40 cellular contexts compared by ENCODE assay signal in the genomic region with DNA sequence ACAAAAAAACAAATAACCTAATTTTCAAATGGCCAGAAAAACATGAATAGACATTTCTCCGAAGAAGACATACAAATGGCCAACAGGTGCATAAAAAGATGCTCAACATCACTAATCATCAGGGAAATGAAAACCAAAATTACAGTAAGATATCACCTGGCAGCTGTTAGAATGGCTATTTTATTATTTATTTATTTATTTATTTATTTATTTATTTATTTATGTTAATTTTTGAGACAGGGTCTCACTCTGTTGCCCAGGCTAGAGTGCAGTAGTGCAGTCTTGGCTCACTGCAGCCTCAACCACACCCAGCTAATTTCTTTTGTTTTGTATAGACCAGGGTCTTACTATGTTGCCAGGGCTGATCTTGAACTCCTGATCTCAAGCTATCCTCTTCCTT.
"Had no signal": no experiment of that assay in that cellular context is flagged by ENCODE, and none has a peak within 500 bp of the region (broad histone marks: within the 10 kb centered on the region; RNA-seq: fewer than 3 reads in every experiment).

No MANE protein-coding gene starts in this region.

- H3K27me3 ChIP-seq: adrenal gland, ascending aorta, body of pancreas, brain microvascular endothelial cell, breast epithelium, cardiac muscle cell had no signal

- H3K4me1 Mint-ChIP-seq: activated naive CD4-positive, alpha-beta T cell treated with anti-CD3 and anti-CD28 coated beads, Interleukin-2, amount 50 U/mL, for 24 hours; activated naive CD8-positive, alpha-beta T cell treated with anti-CD3 and anti-CD28 coated beads for 36 hours; activated naive CD8-positive, alpha-beta T cell treated with anti-CD3 and anti-CD28 coated beads, Interleukin-2, amount 10 ng/mL, durations not matched to agents 7 days and 5 days; activated naive CD8-positive, alpha-beta T cell treated with anti-CD3 and anti-CD28 coated beads, Interleukin-2, amount 50 U/mL, for 24 hours; activated T-helper 17 cell treated with anti-CD3 and anti-CD28 coated beads, Interleukin-2, amount 50 U/mL, for 72 hours; brain; central memory CD8-positive, alpha-beta T cell had no signal

- FAIRE-seq: astrocyte, bronchial epithelial cell had no signal

- H3K9me3 ChIP-seq: adrenal gland, ascending aorta, body of pancreas, breast epithelium had no signal

- H3K9me3 Mint-ChIP-seq: activated naive CD4-positive, alpha-beta T cell treated with anti-CD3 and anti-CD28 coated beads for 36 hours; activated naive CD4-positive, alpha-beta T cell treated with anti-CD3 and anti-CD28 coated beads, Interleukin-2, amount 10 ng/mL, durations not matched to agents 7 days and 5 days; activated naive CD4-positive, alpha-beta T cell treated with anti-CD3 and anti-CD28 coated beads, Interleukin-2, amount 50 U/mL, for 24 hours; activated naive CD4-positive, alpha-beta T cell treated with anti-CD3 and anti-CD28 coated beads, Interleukin-2, amount 50 U/mL, for 72 hours; activated naive CD8-positive, alpha-beta T cell treated with anti-CD3 and anti-CD28 coated beads for 36 hours; activated naive CD8-positive, alpha-beta T cell treated with anti-CD3 and anti-CD28 coated beads, Interleukin-2, amount 10 ng/mL, durations not matched to agents 7 days and 5 days; activated naive CD8-positive, alpha-beta T cell treated with anti-CD3 and anti-CD28 coated beads, Interleukin-2, amount 50 U/mL, for 24 hours; activated T-cell treated with anti-CD3 and anti-CD28 coated beads, Interleukin-2, amount 50 U/mL, for 24 hours; activated T-cell treated with anti-CD3 and anti-CD28 coated beads, Interleukin-2, amount 50 U/mL, for 4 hours; activated T-cell treated with anti-CD3 and anti-CD28 coated beads, Interleukin-2, amount 50 U/mL, for 72 hours; activated T-helper 1 cell treated with anti-CD3 and anti-CD28 coated beads, Interleukin-12 subunit alpha, Interleukin-12 subunit beta, Interleukin-2, Interleukin-4 antibody, amounts not matched to agents 30 ng/mL and 10 ng/mL and 1 ng/mL, durations not matched to agents 14 hours and 24 hours and 36 hours; activated T-helper 17 cell treated with anti-CD3 and anti-CD28 coated beads, Interleukin-2, amount 50 U/mL, for 72 hours; activated T-helper 2 cell treated with anti-CD3 and anti-CD28 coated beads, Interferon-gamma antibody, Interleukin-2, Interleukin-4, amounts not matched to agents 10 μg/mL and 5 μg/mL and 100 μg/mL, durations not matched to agents 14 hours and 24 hours and 36 hours; central memory CD8-positive, alpha-beta T cell had no signal

- DNase-seq: activated effector memory CD4-positive, alpha-beta T cell treated with anti-CD3 and anti-CD28 coated beads, Interleukin-2, amount 50 U/mL, for 16 hours; activated effector memory CD4-positive, alpha-beta T cell treated with Interleukin-2 at 50 U/mL for 16 hours; activated gamma-delta T cell; activated gamma-delta T cell treated with Interleukin-2 at 50 U/mL for 16 hours; activated naive CD4-positive, alpha-beta T cell; activated naive CD4-positive, alpha-beta T cell treated with anti-CD3 and anti-CD28 coated beads for 36 hours; activated naive CD4-positive, alpha-beta T cell treated with anti-CD3 and anti-CD28 coated beads, Interleukin-2, amount 10 ng/mL, durations not matched to agents 7 days and 5 days; activated naive CD4-positive, alpha-beta T cell treated with anti-CD3 and anti-CD28 coated beads, Interleukin-2, amount 50 U/mL, for 16 hours; activated naive CD4-positive, alpha-beta T cell treated with Interleukin-2 at 50 U/mL for 16 hours; activated naive CD8-positive, alpha-beta T cell treated with anti-CD3 and anti-CD28 coated beads for 36 hours; activated naive CD8-positive, alpha-beta T cell treated with anti-CD3 and anti-CD28 coated beads, Interleukin-2, amount 10 ng/mL, durations not matched to agents 7 days and 5 days; activated naive CD8-positive, alpha-beta T cell treated with anti-CD3 and anti-CD28 coated beads, Interleukin-2, amount 50 U/mL, for 24 hours; activated T-cell treated with anti-CD3 and anti-CD28 coated beads, Interleukin-2, amount 50 U/mL, for 1 hour; activated T-cell treated with anti-CD3 and anti-CD28 coated beads, Interleukin-2, amount 50 U/mL, for 24 hours; activated T-cell treated with anti-CD3 and anti-CD28 coated beads, Interleukin-2, amount 50 U/mL, for 4 hours; activated T-cell treated with anti-CD3 and anti-CD28 coated beads, Interleukin-2, amount 50 U/mL, for 48 hours; activated T-cell treated with anti-CD3 and anti-CD28 coated beads, Interleukin-2, amount 50 U/mL, for 72 hours; adrenal gland; amniotic stem cell; amygdala; anterior cingulate cortex; aorta; body of pancreas; brain microvascular endothelial cell; caudate nucleus; central memory CD4-positive, alpha-beta T cell; cerebellar nuclear complex had no signal

- H3K4me1 ChIP-seq: adrenal gland, ascending aorta, body of pancreas, breast epithelium had no signal

- ATAC-seq: activated naive CD4-positive, alpha-beta T cell treated with anti-CD3 and anti-CD28 coated beads, Interleukin-2, amount 50 U/mL, for 72 hours; activated naive CD8-positive, alpha-beta T cell treated with anti-CD3 and anti-CD28 coated beads, Interleukin-2, amount 50 U/mL, for 24 hours; activated T-cell treated with anti-CD3 and anti-CD28 coated beads, Interleukin-2, amount 50 U/mL, for 4 hours; activated T-cell treated with anti-CD3 and anti-CD28 coated beads, Interleukin-2, amount 50 U/mL, for 72 hours; activated T-helper 17 cell treated with anti-CD3 and anti-CD28 coated beads, Interleukin-2, amount 50 U/mL, for 72 hours; body of pancreas had no signal

- H3K4me3 Mint-ChIP-seq: activated naive CD4-positive, alpha-beta T cell treated with anti-CD3 and anti-CD28 coated beads for 36 hours; activated naive CD4-positive, alpha-beta T cell treated with anti-CD3 and anti-CD28 coated beads, Interleukin-2, amount 10 ng/mL, durations not matched to agents 7 days and 5 days; activated naive CD4-positive, alpha-beta T cell treated with anti-CD3 and anti-CD28 coated beads, Interleukin-2, amount 50 U/mL, for 24 hours; activated naive CD8-positive, alpha-beta T cell; activated naive CD8-positive, alpha-beta T cell treated with anti-CD3 and anti-CD28 coated beads for 36 hours; activated naive CD8-positive, alpha-beta T cell treated with anti-CD3 and anti-CD28 coated beads, Interleukin-2, amount 10 ng/mL, durations not matched to agents 7 days and 5 days; activated naive CD8-positive, alpha-beta T cell treated with anti-CD3 and anti-CD28 coated beads, Interleukin-2, amount 50 U/mL, for 24 hours; activated T-cell treated with anti-CD3 and anti-CD28 coated beads, Interleukin-2, amount 50 U/mL, for 24 hours; activated T-cell treated with anti-CD3 and anti-CD28 coated beads, Interleukin-2, amount 50 U/mL, for 4 hours; activated T-cell treated with anti-CD3 and anti-CD28 coated beads, Interleukin-2, amount 50 U/mL, for 72 hours; activated T-helper 1 cell treated with anti-CD3 and anti-CD28 coated beads, Interleukin-12 subunit alpha, Interleukin-12 subunit beta, Interleukin-2, Interleukin-4 antibody, amounts not matched to agents 30 ng/mL and 10 ng/mL and 1 ng/mL, durations not matched to agents 14 hours and 24 hours and 36 hours; activated T-helper 17 cell treated with anti-CD3 and anti-CD28 coated beads, Interleukin-2, amount 50 U/mL, for 72 hours; brain; central memory CD8-positive, alpha-beta T cell had no signal

- H3K36me3 Mint-ChIP-seq: activated naive CD4-positive, alpha-beta T cell treated with anti-CD3 and anti-CD28 coated beads, Interleukin-2, amount 10 ng/mL, durations not matched to agents 7 days and 5 days; activated naive CD4-positive, alpha-beta T cell treated with anti-CD3 and anti-CD28 coated beads, Interleukin-2, amount 50 U/mL, for 24 hours; activated naive CD4-positive, alpha-beta T cell treated with anti-CD3 and anti-CD28 coated beads, Interleukin-2, amount 50 U/mL, for 72 hours; activated naive CD8-positive, alpha-beta T cell; activated naive CD8-positive, alpha-beta T cell treated with anti-CD3 and anti-CD28 coated beads for 36 hours; activated naive CD8-positive, alpha-beta T cell treated with anti-CD3 and anti-CD28 coated beads, Interleukin-2, amount 10 ng/mL, durations not matched to agents 7 days and 5 days; brain had no signal

- H3K4me3 ChIP-seq: adrenal gland, ascending aorta, body of pancreas, breast epithelium, cardiac muscle cell had no signal

- H3K27ac Mint-ChIP-seq: activated naive CD4-positive, alpha-beta T cell treated with anti-CD3 and anti-CD28 coated beads for 36 hours; activated naive CD4-positive, alpha-beta T cell treated with anti-CD3 and anti-CD28 coated beads, Interleukin-2, amount 10 ng/mL, durations not matched to agents 7 days and 5 days; activated naive CD4-positive, alpha-beta T cell treated with anti-CD3 and anti-CD28 coated beads, Interleukin-2, amount 50 U/mL, for 24 hours; activated naive CD4-positive, alpha-beta T cell treated with anti-CD3 and anti-CD28 coated beads, Interleukin-2, amount 50 U/mL, for 72 hours; activated naive CD8-positive, alpha-beta T cell; activated naive CD8-positive, alpha-beta T cell treated with anti-CD3 and anti-CD28 coated beads for 36 hours; activated naive CD8-positive, alpha-beta T cell treated with anti-CD3 and anti-CD28 coated beads, Interleukin-2, amount 10 ng/mL, durations not matched to agents 7 days and 5 days; activated naive CD8-positive, alpha-beta T cell treated with anti-CD3 and anti-CD28 coated beads, Interleukin-2, amount 50 U/mL, for 24 hours; activated T-cell treated with anti-CD3 and anti-CD28 coated beads, Interleukin-2, amount 50 U/mL, for 24 hours; activated T-cell treated with anti-CD3 and anti-CD28 coated beads, Interleukin-2, amount 50 U/mL, for 72 hours; activated T-helper 1 cell treated with anti-CD3 and anti-CD28 coated beads, Interleukin-12 subunit alpha, Interleukin-12 subunit beta, Interleukin-2, Interleukin-4 antibody, amounts not matched to agents 30 ng/mL and 10 ng/mL and 1 ng/mL, durations not matched to agents 14 hours and 24 hours and 36 hours; activated T-helper 17 cell treated with anti-CD3 and anti-CD28 coated beads, Interleukin-2, amount 50 U/mL, for 72 hours; activated T-helper 2 cell treated with anti-CD3 and anti-CD28 coated beads, Interferon-gamma antibody, Interleukin-2, Interleukin-4, amounts not matched to agents 10 μg/mL and 5 μg/mL and 100 μg/mL, durations not matched to agents 14 hours and 24 hours and 36 hours; brain had no signal

- H3K27ac ChIP-seq: adrenal gland, ascending aorta, body of pancreas, brain microvascular endothelial cell, breast epithelium, cardiac muscle cell had no signal

- H3K36me3 ChIP-seq: adrenal gland, ascending aorta, brain microvascular endothelial cell, breast epithelium, cardiac muscle cell had no signal

- H3K27me3 Mint-ChIP-seq: activated naive CD8-positive, alpha-beta T cell; activated naive CD8-positive, alpha-beta T cell treated with anti-CD3 and anti-CD28 coated beads for 36 hours; activated naive CD8-positive, alpha-beta T cell treated with anti-CD3 and anti-CD28 coated beads, Interleukin-2, amount 50 U/mL, for 24 hours; activated T-cell treated with anti-CD3 and anti-CD28 coated beads, Interleukin-2, amount 50 U/mL, for 24 hours; activated T-helper 17 cell treated with anti-CD3 and anti-CD28 coated beads, Interleukin-2, amount 50 U/mL, for 72 hours had no signal
